8 cellular contexts compared by ENCODE assay signal in the genomic region with DNA sequence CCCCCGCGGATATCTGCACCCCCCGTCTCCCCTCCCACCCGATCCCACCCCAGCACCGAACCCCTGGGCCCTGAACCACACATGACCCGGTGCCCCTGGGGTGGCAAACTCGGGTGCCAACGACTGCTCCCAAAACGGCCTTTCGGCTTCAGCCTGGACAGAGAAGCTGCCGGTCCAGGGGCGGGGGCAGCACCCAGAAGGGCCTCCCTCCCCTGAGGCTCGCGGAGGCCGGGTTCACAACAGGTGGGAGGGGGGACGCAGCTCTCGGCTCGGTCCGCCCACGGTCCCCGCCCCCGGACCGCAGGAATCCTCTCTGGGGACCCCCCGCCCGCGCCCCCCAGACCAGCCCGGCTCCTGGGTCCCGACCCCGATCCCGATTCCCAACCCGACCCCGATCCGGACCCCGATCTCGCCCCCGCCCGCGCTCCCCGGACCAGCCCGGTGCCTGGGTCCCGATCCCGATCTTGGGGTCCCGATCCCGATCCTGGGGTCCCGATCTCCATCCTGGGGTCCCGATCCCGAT. TPM values are rescaled to one million over a fixed set of nuclear protein-coding genes. Genes with fewer than 3 reads are reported as not detected.
DNase-seq lines count a peak whose midpoint lies in the region; ATAC-seq and TF ChIP-seq lines count a peak whose summit lies in the region.

No MANE protein-coding gene starts in this region.

- no peaks in the 10 kb centered on the region for H3K27me3 Mint-ChIP-seq in activated naive CD4-positive, alpha-beta T cell treated with anti-CD3 and anti-CD28 coated beads for 36 hours (ENCODE audit: low read depth)
- no peaks in the 10 kb centered on the region for H3K27me3 Mint-ChIP-seq in MCF 10A (ENCODE audit: insufficient read depth, unreplicated experiment)
- H3K27me3 Mint-ChIP-seq in memory B cell: no peaks in the 10 kb centered on the region

- no peaks in the 10 kb centered on the region for H3K27me3 ChIP-seq in upper lobe of right lung

- peak overlapping the region; percentile 76 for H3K4me3 ChIP-seq in upper lobe of right lung

- H3K27ac ChIP-seq in upper lobe of right lung: no peak overlapping the region

- no peaks in the 10 kb centered on the region for H3K9me3 ChIP-seq in upper lobe of right lung

- H3K4me1 ChIP-seq in upper lobe of right lung: peaks cover 37% of the 10 kb centered on the region

- no peak overlapping the region for H3K27ac Mint-ChIP-seq in activated naive CD4-positive, alpha-beta T cell treated with anti-CD3 and anti-CD28 coated beads for 36 hours
- H3K27ac Mint-ChIP-seq in MCF 10A (ENCODE audit: low read depth, unreplicated experiment) (no peak overlapping the region), memory B cell (peak overlapping the region; percentile 50)

- POLR2A ChIA-PET in MCF 10A (lab: Yijun Ruan, JAX): interaction anchor here (0.6 kb wide), 1 partner anchor 1023 kb away, joined by 3 read pairs; no protein-coding TSS in a partner anchor

- CTCF ChIA-PET in activated naive CD4-positive, alpha-beta T cell treated with anti-CD3 and anti-CD28 coated beads for 36 hours (lab: Charles Lee): no interaction called here
- CTCF ChIA-PET in MCF 10A (lab: Yijun Ruan, JAX): interaction anchor here (2.5 kb wide), 1 partner anchor 8 kb away, joined by 18 read pairs; no protein-coding TSS in a partner anchor

- DNase-seq in activated naive CD4-positive, alpha-beta T cell treated with anti-CD3 and anti-CD28 coated beads for 36 hours: no peak
- DNase-seq in activated naive CD4-positive, alpha-beta T cell (lab: John Stamatoyannopoulos, UW): no peak
- DNase-seq in MCF 10A (ENCODE audit: unreplicated experiment) (no peak), memory B cell (ENCODE audit: low spot score in 2 of 2) (peak in 1 of 2 donors; percentile 23), upper lobe of right lung (no peak), NCI-H2107 treated with DMSO at 0.1 percent for 48 hours (lab: John Stamatoyannopoulos, UW; ENCODE audit: unreplicated experiment) (no peak), posterior cingulate gyrus (no peak)
- DNase-seq in activated CD4-positive, CD25-positive, alpha-beta regulatory T cell treated with anti-CD3 and anti-CD28 coated beads, Interleukin-2, amount 50 U/mL, for 72 hours: no peak

- no TSS peak for BruUV-seq in MCF 10A (replicated peaks; lab: Mats Ljungman, UMichigan)

- H3K36me3 ChIP-seq in upper lobe of right lung: peaks cover 5% of the 10 kb centered on the region

- no peaks in the 10 kb centered on the region for H3K9me3 Mint-ChIP-seq in activated naive CD4-positive, alpha-beta T cell treated with anti-CD3 and anti-CD28 coated beads for 36 hours
- H3K9me3 Mint-ChIP-seq in MCF 10A (ENCODE audit: unreplicated experiment) (no peaks in the 10 kb centered on the region), memory B cell (no peaks in the 10 kb centered on the region)

- no peaks in the 10 kb centered on the region for H3K36me3 Mint-ChIP-seq in activated naive CD4-positive, alpha-beta T cell treated with anti-CD3 and anti-CD28 coated beads for 36 hours (ENCODE audit: low read depth)
- H3K36me3 Mint-ChIP-seq in MCF 10A (ENCODE audit: insufficient read depth, unreplicated experiment): peaks cover 4% of the 10 kb centered on the region
- no peaks in the 10 kb centered on the region for H3K36me3 Mint-ChIP-seq in memory B cell

- ATAC-seq in memory B cell (ENCODE audit: low read depth): no peak
- peak; percentile 22 for ATAC-seq in upper lobe of right lung

- peaks cover 8% of the 10 kb centered on the region for H3K4me1 Mint-ChIP-seq in activated naive CD4-positive, alpha-beta T cell treated with anti-CD3 and anti-CD28 coated beads for 36 hours (ENCODE audit: low read depth)
- H3K4me1 Mint-ChIP-seq in MCF 10A (ENCODE audit: insufficient read depth, unreplicated experiment): no peaks in the 10 kb centered on the region
- H3K4me1 Mint-ChIP-seq in memory B cell: peaks cover 34% of the 10 kb centered on the region

- H3K4me3 Mint-ChIP-seq in activated naive CD4-positive, alpha-beta T cell treated with anti-CD3 and anti-CD28 coated beads for 36 hours: peak overlapping the region; percentile 63
- H3K4me3 Mint-ChIP-seq in MCF 10A (ENCODE audit: unreplicated experiment) (peak overlapping the region; percentile 67), memory B cell (peak overlapping the region; percentile 77)

- TF ChIP-seq CTCF in MCF 10A (IDR thresholded peaks at IDR 0.05; ENCODE audit: unreplicated experiment): no peak
- no peak for TF ChIP-seq CTCF in upper lobe of right lung (IDR thresholded peaks at IDR 0.05)

- intact Hi-C loops in activated naive CD4-positive, alpha-beta T cell treated with anti-CD3 and anti-CD28 coated beads for 36 hours (cut with micrococcal nuclease): no loop called here
- intact Hi-C loops in MCF 10A (cut with micrococcal nuclease): no loop called here
- intact Hi-C loops in upper lobe of right lung (cut with DNase I): no loop called here
- intact Hi-C loops in posterior cingulate gyrus (cut with DNase I): no loop called here

RNA-seq across cellular contexts. Expression of a gene that starts 0.6 kb away (rescaled TPM):
- 10 to 100 TPM; 32.1 to 33.4 TPM for total RNA-seq in activated naive CD4-positive, alpha-beta T cell treated with anti-CD3 and anti-CD28 coated beads for 36 hours
- 44.7 and 54.2 TPM in 2 replicates for total RNA-seq in MCF 10A (2022)
- total RNA-seq in upper lobe of right lung: 185 TPM
